Comparison of ENCODE assay signal across 1 cellular context in genomic region chr5:142527664-142528295, GRCh38.
TF ChIP-seq lines count a peak whose summit lies in the region.

No MANE protein-coding gene starts in this region.

TF ChIP-seq in WTC11, 78 proteins besides CTCF, POLR2A, EP300 and RAD21 (continued from another document):
- TF ChIP-seq, protein P1, sequence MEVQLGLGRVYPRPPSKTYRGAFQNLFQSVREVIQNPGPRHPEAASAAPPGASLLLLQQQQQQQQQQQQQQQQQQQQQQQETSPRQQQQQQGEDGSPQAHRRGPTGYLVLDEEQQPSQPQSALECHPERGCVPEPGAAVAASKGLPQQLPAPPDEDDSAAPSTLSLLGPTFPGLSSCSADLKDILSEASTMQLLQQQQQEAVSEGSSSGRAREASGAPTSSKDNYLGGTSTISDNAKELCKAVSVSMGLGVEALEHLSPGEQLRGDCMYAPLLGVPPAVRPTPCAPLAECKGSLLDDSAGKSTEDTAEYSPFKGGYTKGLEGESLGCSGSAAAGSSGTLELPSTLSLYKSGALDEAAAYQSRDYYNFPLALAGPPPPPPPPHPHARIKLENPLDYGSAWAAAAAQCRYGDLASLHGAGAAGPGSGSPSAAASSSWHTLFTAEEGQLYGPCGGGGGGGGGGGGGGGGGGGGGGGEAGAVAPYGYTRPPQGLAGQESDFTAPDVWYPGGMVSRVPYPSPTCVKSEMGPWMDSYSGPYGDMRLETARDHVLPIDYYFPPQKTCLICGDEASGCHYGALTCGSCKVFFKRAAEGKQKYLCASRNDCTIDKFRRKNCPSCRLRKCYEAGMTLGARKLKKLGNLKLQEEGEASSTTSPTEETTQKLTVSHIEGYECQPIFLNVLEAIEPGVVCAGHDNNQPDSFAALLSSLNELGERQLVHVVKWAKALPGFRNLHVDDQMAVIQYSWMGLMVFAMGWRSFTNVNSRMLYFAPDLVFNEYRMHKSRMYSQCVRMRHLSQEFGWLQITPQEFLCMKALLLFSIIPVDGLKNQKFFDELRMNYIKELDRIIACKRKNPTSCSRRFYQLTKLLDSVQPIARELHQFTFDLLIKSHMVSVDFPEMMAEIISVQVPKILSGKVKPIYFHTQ (CRISPR knock-in tag; IDR thresholded peaks at IDR 0.05): no peak
- TF ChIP-seq CREB1 (CRISPR knock-in tag; IDR thresholded peaks at IDR 0.05): no peak
- TF ChIP-seq ZSCAN18 (CRISPR knock-in tag; IDR thresholded peaks at IDR 0.05): no peak
- no peak for TF ChIP-seq GABPB1 (CRISPR knock-in tag; IDR thresholded peaks at IDR 0.05)
